Comparison of ENCODE assay signal across 2 cellular contexts in the genomic region with DNA sequence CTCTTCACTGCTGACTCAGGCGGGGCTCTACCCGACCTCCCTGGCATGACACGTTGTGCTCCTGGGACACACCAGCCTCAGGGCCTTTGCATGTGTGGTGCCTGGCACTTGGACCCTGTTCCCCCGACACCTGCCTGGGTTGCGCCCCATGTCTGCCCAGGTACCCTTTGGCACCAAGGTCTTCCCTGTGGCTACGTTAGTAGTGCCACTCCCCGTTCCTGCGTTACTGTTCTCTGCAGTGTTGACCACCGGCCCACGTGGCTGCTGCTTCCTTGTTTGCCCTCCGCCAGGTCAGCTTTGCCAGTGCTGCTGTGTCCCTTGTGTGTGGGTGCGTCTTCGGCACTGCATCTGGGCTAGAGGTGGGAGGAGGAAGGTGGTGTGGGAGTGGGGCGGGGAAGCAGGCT.
TF ChIP-seq lines count a peak whose summit lies in the region.

No MANE protein-coding gene starts in this region.

TF ChIP-seq in HEK293, 187 proteins besides CTCF, POLR2A, EP300 and RAD21:
- TF ChIP-seq ZFHX2 (tag by site-specific recombination; conservative IDR thresholded peaks at IDR 0.05) (peak; percentile 78), ZNF701 (tag by site-specific recombination; IDR thresholded peaks at IDR 0.05) (no peak), BCL11A (tag by site-specific recombination; IDR thresholded peaks at IDR 0.05; ENCODE audit: low read depth) (no peak), ZNF623 (tag by site-specific recombination; IDR thresholded peaks at IDR 0.05) (peak; percentile 85), EGR2 (tag by site-specific recombination; IDR thresholded peaks at IDR 0.05; ENCODE audit: low read depth) (peak; percentile 75), KLF7 (tag by site-specific recombination; IDR thresholded peaks at IDR 0.05; ENCODE audit: borderline replicate concordance) (no peak)
- TF ChIP-seq, protein P1, sequence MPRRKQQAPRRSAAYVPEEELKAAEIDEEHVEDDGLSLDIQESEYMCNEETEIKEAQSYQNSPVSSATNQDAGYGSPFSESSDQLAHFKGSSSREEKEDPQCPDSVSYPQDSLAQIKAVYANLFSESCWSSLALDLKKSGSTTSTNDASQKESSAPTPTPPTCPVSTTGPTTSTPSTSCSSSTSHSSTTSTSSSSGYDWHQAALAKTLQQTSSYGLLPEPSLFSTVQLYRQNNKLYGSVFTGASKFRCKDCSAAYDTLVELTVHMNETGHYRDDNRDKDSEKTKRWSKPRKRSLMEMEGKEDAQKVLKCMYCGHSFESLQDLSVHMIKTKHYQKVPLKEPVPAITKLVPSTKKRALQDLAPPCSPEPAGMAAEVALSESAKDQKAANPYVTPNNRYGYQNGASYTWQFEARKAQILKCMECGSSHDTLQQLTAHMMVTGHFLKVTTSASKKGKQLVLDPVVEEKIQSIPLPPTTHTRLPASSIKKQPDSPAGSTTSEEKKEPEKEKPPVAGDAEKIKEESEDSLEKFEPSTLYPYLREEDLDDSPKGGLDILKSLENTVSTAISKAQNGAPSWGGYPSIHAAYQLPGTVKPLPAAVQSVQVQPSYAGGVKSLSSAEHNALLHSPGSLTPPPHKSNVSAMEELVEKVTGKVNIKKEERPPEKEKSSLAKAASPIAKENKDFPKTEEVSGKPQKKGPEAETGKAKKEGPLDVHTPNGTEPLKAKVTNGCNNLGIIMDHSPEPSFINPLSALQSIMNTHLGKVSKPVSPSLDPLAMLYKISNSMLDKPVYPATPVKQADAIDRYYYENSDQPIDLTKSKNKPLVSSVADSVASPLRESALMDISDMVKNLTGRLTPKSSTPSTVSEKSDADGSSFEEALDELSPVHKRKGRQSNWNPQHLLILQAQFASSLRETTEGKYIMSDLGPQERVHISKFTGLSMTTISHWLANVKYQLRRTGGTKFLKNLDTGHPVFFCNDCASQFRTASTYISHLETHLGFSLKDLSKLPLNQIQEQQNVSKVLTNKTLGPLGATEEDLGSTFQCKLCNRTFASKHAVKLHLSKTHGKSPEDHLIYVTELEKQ (tag by site-specific recombination; IDR thresholded peaks at IDR 0.05; ENCODE audit: borderline replicate concordance) = no peak
TF ChIP-seq in HEK293: peak in this region for 3.

TF ChIP-seq in K562, 482 proteins besides CTCF, POLR2A, EP300 and RAD21:
- TF ChIP-seq POLR2G (IDR thresholded peaks at IDR 0.05; ENCODE audit: low read depth, low read length) (0 out of 2 replicates have a peak, but pooled peaks have one; percentile 19), RBM17 (IDR thresholded peaks at IDR 0.05; ENCODE audit: borderline replicate concordance, low read depth, low read length) (no peak), CHCHD3 (CRISPR knock-in tag; IDR thresholded peaks at IDR 0.05) (no peak), SMARCE1 (IDR thresholded peaks at IDR 0.05) (no peak)
